8 cellular contexts compared by ENCODE assay signal in the genomic region with DNA sequence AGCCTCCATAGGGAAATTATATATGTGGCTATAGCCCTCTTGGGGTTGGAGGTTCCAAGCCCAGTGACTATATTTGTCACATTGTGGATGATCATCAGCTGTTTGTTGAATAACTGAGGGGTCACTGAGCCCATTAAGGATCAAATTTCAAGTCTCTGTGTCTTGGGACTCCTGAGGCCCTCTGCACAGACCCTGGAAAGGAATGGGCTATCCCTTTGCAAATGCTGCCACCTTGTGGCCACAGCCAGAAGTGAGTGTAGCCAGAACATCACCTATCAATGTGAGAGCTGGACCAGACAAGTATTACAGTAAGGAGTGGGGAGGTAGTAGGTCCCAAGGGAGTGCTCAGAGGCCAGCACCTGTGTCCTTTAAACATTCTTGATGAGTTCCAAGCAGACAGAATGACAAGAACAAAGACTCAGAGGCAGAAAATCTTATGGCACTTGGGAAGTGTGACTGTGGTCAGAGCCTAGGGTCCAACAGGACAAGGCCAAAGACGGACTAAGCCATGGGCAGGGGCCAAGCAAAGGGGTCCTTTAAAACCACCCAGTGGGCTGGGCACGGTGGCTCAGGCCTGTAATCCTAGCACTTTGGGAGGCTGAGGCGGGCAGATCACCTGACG. TPM values are rescaled to one million over a fixed set of nuclear protein-coding genes. Genes with fewer than 3 reads are reported as not detected.
DNase-seq lines count a peak whose midpoint lies in the region; ATAC-seq, FAIRE-seq and TF ChIP-seq lines count a peak whose summit lies in the region.

No MANE protein-coding gene starts in this region.

- H3K27ac ChIP-seq in pancreas (no peak overlapping the region), upper lobe of right lung (no peak overlapping the region)

- H3K36me3 ChIP-seq in MG63 (no peaks in the 10 kb centered on the region), pancreas (no peaks in the 10 kb centered on the region), upper lobe of right lung (no peaks in the 10 kb centered on the region)

- H3K4me1 ChIP-seq in pancreas: no peaks in the 10 kb centered on the region
- H3K4me1 ChIP-seq in upper lobe of right lung: no peaks in the 10 kb centered on the region

- intact Hi-C loops in pancreas (cut with DNase I) (loop anchor here in 1 of 3 donors (5.0 kb wide), 1 partner anchor 271 kb away; no protein-coding TSS in a partner anchor), upper lobe of right lung (cut with DNase I) (loop anchor here (10.0 kb wide), 1 partner anchor 59 kb away; no protein-coding TSS in a partner anchor)

- FAIRE-seq in pancreas (lab: Jason Lieb, UNC): no peak

- ATAC-seq in GM21360 (IDR thresholded peaks at IDR 0.05; ENCODE audit: unreplicated experiment) (peak; percentile 62), pancreas (peak; percentile 82 to 99 (median 94)), upper lobe of right lung (peak; percentile 92)

- 49 to 56% methylated on average over 4 of the region's 4 CpGs for WGBS in pancreas, 2 donors

- in situ Hi-C loops in SK-MEL-5 (cut with HindIII; ENCODE audit: low pct_unique_long_range_greater_than_20kb, low sequenced_read_pairs): no loop called here

- TF ChIP-seq CTCF in pancreas (IDR thresholded peaks at IDR 0.05): peak; percentile 88 to 89 (median 89)
- peak; percentile 97 for TF ChIP-seq CTCF in upper lobe of right lung (IDR thresholded peaks at IDR 0.05)

- no peaks in the 10 kb centered on the region for H3K9me3 ChIP-seq in MG63
- no peaks in the 10 kb centered on the region for H3K9me3 ChIP-seq in pancreas
- no peaks in the 10 kb centered on the region for H3K9me3 ChIP-seq in upper lobe of right lung

- no peaks in the 10 kb centered on the region for H3K27me3 ChIP-seq in MG63
- no peaks in the 10 kb centered on the region for H3K27me3 ChIP-seq in pancreas
- no peaks in the 10 kb centered on the region for H3K27me3 ChIP-seq in upper lobe of right lung

- peak; percentile 84 for DNase-seq in CD1c-positive myeloid dendritic cell (ENCODE audit: extremely low spot score)
- DNase-seq in MG63: peak; percentile 41
- DNase-seq in SK-MEL-5 (ENCODE audit: low read depth, low spot score): peak; percentile 79
- DNase-seq in activated gamma-delta T cell treated with anti-CD3 and anti-CD28 coated beads, Interleukin-2, amount 50 U/mL, for 16 hours (ENCODE audit: low read depth): peak; percentile 76
- DNase-seq in germinal center (ENCODE audit: low spot score): peak; percentile 88
- DNase-seq in pancreas: peak; percentile 51 to 97 (median 82)
- DNase-seq in upper lobe of right lung: peak; percentile 85

- H3K4me3 ChIP-seq in MG63: no peak overlapping the region
- H3K4me3 ChIP-seq in pancreas: no peak overlapping the region
- H3K4me3 ChIP-seq in upper lobe of right lung: no peak overlapping the region

RNA-seq across cellular contexts. Expression of a gene that starts 8.2 kb away (rescaled TPM):
- 18.7 and 30.0 TPM in 2 replicates for total RNA-seq in MG63 (2014; rRNA removed; shearing (Covaris generic); ENCODE audit: low replicate concordance)
- 35.7 and 44.8 TPM in 2 replicates for total RNA-seq in SK-MEL-5 (2014; rRNA removed; shearing (Covaris generic))
- 42.2 and 43.2 TPM in 2 replicates for polyA plus RNA-seq in SK-MEL-5 (2015; cell fraction: cytosol; rRNA removed)
- polyA plus RNA-seq in SK-MEL-5 (2015; cell fraction: nucleus; rRNA removed): 11.3 and 15.6 TPM in 2 replicates
- total RNA-seq in pancreas (10 to 100 TPM in 2 of 6 donors, 1 to 10 TPM in 4; 7.6 to 16.1 (median 10.0) TPM), upper lobe of right lung (16.7 TPM)
- 10 to 100 TPM; 17.1 to 19.8 TPM for polyA plus RNA-seq in pancreas

RNA-seq across cellular contexts. Expression of a gene that starts 14.2 kb away (rescaled TPM):
- total RNA-seq in MG63 (2014; rRNA removed; shearing (Covaris generic); ENCODE audit: low replicate concordance): not detected in 2 replicates
- 1.1 TPM in 2 replicates for total RNA-seq in SK-MEL-5 (2014; rRNA removed; shearing (Covaris generic))
- 2.4 and 3.5 TPM in 2 replicates for polyA plus RNA-seq in SK-MEL-5 (2015; cell fraction: cytosol; rRNA removed)
- 0.28 and 2.4 TPM in 2 replicates for polyA plus RNA-seq in SK-MEL-5 (2015; cell fraction: nucleus; rRNA removed)
- total RNA-seq in pancreas (1 to 10 TPM in 2 of 6 donors, under 1 TPM in 3, not detected in 1; 0.12 to 2.6 (median 0.31) TPM), upper lobe of right lung (2.9 TPM)
- polyA plus RNA-seq in pancreas: 1 to 10 TPM in 1 of 2 donors, under 1 TPM in 1; 0.87 to 2.5 TPM

RNA-seq across cellular contexts. Expression of a gene that starts 16.6 kb away (rescaled TPM):
- 91.0 and 107 TPM in 2 replicates for total RNA-seq in MG63 (2014; rRNA removed; shearing (Covaris generic); ENCODE audit: low replicate concordance)
- 59.7 and 70.2 TPM in 2 replicates for total RNA-seq in SK-MEL-5 (2014; rRNA removed; shearing (Covaris generic))
- polyA plus RNA-seq in SK-MEL-5 (2015; cell fraction: cytosol; rRNA removed): 52.9 and 64.3 TPM in 2 replicates
- polyA plus RNA-seq in SK-MEL-5 (2015; cell fraction: nucleus; rRNA removed): 24.1 and 49.6 TPM in 2 replicates
- total RNA-seq in pancreas (10 to 100 TPM; 31.5 to 50.7 (median 38.6) TPM), upper lobe of right lung (59.3 TPM)
- polyA plus RNA-seq in pancreas: 10 to 100 TPM; 37.4 to 84.3 TPM

RNA-seq across cellular contexts. Expression of a gene that starts 25.1 kb away (rescaled TPM):
- 0.16 TPM in 1 of 2 replicates, not detected in the other for total RNA-seq in MG63 (2014; rRNA removed; shearing (Covaris generic); ENCODE audit: low replicate concordance)
- total RNA-seq in SK-MEL-5 (2014; rRNA removed; shearing (Covaris generic)): 0.11 and 0.26 TPM in 2 replicates
- 0.24 TPM in 1 of 2 replicates, not detected in the other for polyA plus RNA-seq in SK-MEL-5 (2015; cell fraction: cytosol; rRNA removed)
- polyA plus RNA-seq in SK-MEL-5 (2015; cell fraction: nucleus; rRNA removed): not detected in 2 replicates
- total RNA-seq in pancreas: not detected
- not detected for polyA plus RNA-seq in pancreas
- total RNA-seq in upper lobe of right lung: not detected

RNA-seq across cellular contexts. Expression of a gene that starts 33.9 kb away (rescaled TPM):
- total RNA-seq in MG63 (2014; rRNA removed; shearing (Covaris generic); ENCODE audit: low replicate concordance): 106 and 115 TPM in 2 replicates
- total RNA-seq in SK-MEL-5 (2014; rRNA removed; shearing (Covaris generic)): 94.0 and 119 TPM in 2 replicates
- polyA plus RNA-seq in SK-MEL-5 (2015; cell fraction: cytosol; rRNA removed): 304 and 319 TPM in 2 replicates
- 67.7 and 101 TPM in 2 replicates for polyA plus RNA-seq in SK-MEL-5 (2015; cell fraction: nucleus; rRNA removed)
- total RNA-seq in pancreas: 10 to 100 TPM; 20.4 to 27.2 (median 22.9) TPM
- polyA plus RNA-seq in pancreas: 10 to 100 TPM; 18.3 to 23.0 TPM
- 40.5 TPM for total RNA-seq in upper lobe of right lung
